1 cellular context compared by ENCODE assay signal in the genomic region with DNA sequence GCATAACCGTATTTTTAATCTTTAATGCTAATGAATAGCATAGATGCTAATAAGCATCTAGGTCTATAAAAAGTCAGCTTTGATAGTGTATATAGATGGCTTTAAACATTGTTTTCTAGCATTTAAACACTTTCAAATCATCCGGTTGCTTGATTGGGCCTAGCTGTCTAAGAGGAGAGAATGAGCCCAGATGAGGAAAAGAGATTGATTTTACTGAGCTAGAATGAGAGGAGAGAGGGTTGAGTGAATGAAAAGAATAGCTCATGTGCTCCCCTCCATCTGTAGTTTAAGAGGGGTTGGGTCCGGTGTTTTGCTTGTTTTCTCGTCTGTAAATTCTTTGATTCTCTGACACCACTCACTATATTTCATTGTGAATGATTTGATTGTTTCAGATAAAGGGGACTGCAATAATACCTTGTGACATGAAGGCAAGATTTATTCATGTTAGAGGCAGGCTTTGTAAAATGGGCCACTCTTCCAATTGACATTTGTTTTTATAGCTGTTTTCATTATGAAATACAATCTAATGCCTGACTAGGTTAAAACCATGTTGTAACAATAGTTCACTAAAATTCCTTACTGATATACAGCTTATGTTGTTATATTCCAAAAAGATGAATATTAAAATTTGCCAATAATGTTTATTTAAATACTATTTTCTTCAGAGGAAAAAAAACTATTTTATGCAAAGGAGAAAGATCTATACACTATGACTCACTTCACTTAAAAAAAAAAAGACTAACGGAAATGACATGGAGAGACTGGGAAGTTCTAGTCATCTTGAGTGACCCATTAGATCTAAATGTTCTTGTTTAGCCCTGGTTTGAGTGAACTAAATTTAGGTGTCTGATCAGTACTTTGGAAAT.
TF ChIP-seq lines count a peak whose summit lies in the region.

No MANE protein-coding gene starts in this region.

TF ChIP-seq in WTC11, 78 proteins besides CTCF, POLR2A, EP300 and RAD21 (continued from another document):
- TF ChIP-seq, protein P1, sequence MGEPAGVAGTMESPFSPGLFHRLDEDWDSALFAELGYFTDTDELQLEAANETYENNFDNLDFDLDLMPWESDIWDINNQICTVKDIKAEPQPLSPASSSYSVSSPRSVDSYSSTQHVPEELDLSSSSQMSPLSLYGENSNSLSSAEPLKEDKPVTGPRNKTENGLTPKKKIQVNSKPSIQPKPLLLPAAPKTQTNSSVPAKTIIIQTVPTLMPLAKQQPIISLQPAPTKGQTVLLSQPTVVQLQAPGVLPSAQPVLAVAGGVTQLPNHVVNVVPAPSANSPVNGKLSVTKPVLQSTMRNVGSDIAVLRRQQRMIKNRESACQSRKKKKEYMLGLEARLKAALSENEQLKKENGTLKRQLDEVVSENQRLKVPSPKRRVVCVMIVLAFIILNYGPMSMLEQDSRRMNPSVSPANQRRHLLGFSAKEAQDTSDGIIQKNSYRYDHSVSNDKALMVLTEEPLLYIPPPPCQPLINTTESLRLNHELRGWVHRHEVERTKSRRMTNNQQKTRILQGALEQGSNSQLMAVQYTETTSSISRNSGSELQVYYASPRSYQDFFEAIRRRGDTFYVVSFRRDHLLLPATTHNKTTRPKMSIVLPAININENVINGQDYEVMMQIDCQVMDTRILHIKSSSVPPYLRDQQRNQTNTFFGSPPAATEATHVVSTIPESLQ (CRISPR knock-in tag; IDR thresholded peaks at IDR 0.05): no peak
- TF ChIP-seq ELF4 (CRISPR knock-in tag; IDR thresholded peaks at IDR 0.05; ENCODE audit: low read depth) (no peak), GRHL2 (CRISPR knock-in tag; IDR thresholded peaks at IDR 0.05; ENCODE audit: insufficient replicate concordance, severe bottlenecking) (no peak), TCF7 (CRISPR knock-in tag; IDR thresholded peaks at IDR 0.05; ENCODE audit: low read depth) (no peak), GTF2I (CRISPR knock-in tag; conservative IDR thresholded peaks at IDR 0.05) (no peak), ZNF396 (CRISPR knock-in tag; IDR thresholded peaks at IDR 0.05; ENCODE audit: borderline replicate concordance) (no peak), NFATC4 (CRISPR knock-in tag; IDR thresholded peaks at IDR 0.05) (no peak)
- TF ChIP-seq, protein P2, sequence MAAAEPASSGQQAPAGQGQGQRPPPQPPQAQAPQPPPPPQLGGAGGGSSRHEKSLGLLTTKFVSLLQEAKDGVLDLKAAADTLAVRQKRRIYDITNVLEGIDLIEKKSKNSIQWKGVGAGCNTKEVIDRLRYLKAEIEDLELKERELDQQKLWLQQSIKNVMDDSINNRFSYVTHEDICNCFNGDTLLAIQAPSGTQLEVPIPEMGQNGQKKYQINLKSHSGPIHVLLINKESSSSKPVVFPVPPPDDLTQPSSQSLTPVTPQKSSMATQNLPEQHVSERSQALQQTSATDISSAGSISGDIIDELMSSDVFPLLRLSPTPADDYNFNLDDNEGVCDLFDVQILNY (CRISPR knock-in tag; IDR thresholded peaks at IDR 0.05): no peak
- TF ChIP-seq, protein P3, sequence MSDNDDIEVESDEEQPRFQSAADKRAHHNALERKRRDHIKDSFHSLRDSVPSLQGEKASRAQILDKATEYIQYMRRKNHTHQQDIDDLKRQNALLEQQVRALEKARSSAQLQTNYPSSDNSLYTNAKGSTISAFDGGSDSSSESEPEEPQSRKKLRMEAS (CRISPR knock-in tag; IDR thresholded peaks at IDR 0.05): no peak
- TF ChIP-seq, protein P4, sequence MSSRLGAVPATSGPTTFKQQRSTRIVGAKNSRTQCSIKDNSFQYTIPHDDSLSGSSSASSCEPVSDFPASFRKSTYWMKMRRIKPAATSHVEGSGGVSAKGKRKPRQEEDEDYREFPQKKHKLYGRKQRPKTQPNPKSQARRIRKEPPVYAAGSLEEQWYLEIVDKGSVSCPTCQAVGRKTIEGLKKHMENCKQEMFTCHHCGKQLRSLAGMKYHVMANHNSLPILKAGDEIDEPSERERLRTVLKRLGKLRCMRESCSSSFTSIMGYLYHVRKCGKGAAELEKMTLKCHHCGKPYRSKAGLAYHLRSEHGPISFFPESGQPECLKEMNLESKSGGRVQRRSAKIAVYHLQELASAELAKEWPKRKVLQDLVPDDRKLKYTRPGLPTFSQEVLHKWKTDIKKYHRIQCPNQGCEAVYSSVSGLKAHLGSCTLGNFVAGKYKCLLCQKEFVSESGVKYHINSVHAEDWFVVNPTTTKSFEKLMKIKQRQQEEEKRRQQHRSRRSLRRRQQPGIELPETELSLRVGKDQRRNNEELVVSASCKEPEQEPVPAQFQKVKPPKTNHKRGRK (CRISPR knock-in tag; IDR thresholded peaks at IDR 0.05; ENCODE audit: borderline replicate concordance): no peak
